In the genomic region with DNA sequence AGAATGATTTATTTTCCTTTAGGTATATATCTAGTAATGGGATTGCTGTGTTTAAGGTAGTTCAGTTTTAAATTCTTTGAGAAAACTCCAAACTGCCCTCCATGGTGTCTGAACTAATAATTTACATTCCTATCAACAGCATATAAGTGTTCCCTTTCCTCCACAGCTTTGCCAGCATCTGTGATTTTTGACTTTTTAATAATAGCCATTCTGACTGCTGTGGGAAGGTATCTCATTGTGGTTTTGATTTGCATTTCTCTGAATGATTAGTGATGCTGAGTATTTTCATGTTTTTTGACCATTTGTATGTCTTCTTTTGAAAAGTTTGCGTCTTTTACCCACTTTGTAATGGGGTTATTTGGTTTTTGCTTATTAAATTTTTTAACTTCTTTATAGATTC, we compare ENCODE assay signal across 29 cellular contexts.
"Had no signal": no experiment of that assay in that cellular context is flagged by ENCODE, and none has a peak within 500 bp of the region (broad histone marks: within the 10 kb centered on the region; RNA-seq: fewer than 3 reads in every experiment).

No MANE protein-coding gene starts in this region.

- H3K27me3 Mint-ChIP-seq: naive thymus-derived CD8-positive, alpha-beta T cell; natural killer cell treated with Interleukin-12 subunit alpha and Interleukin-12 subunit beta and Interleukin-15 and Interleukin-18, amount 100 ng/mL, for 72 hours; progenitor cell of endocrine pancreas; stimulated activated naive B cell treated with anti-CD40 and anti-IgM and Interleukin-4, amounts not matched to agents 10 μg/mL and 1 μg/mL and 100 μg/mL, for 72 hours; stimulated activated naive CD8-positive, alpha-beta T cell treated with anti-CD3 and anti-CD28 coated beads, Interleukin-15, Interleukin-2, amounts not matched to agents 100 ng/mL and 50 ng/mL, for 24 hours had no signal

- H3K27ac Mint-ChIP-seq: naive thymus-derived CD8-positive, alpha-beta T cell; natural killer cell treated with Interleukin-12 subunit alpha and Interleukin-12 subunit beta and Interleukin-15 and Interleukin-18, amount 100 ng/mL, for 72 hours; progenitor cell of endocrine pancreas; stimulated activated effector memory CD8-positive, alpha-beta T cell treated with anti-CD3 and anti-CD28 coated beads, Interleukin-12 subunit alpha, Interleukin-12 subunit beta, amount 100 ng/mL, for 72 hours; stimulated activated naive B cell treated with anti-CD40 and anti-IgM and Interleukin-4, amounts not matched to agents 10 μg/mL and 1 μg/mL and 100 μg/mL, for 72 hours; stimulated activated naive CD8-positive, alpha-beta T cell treated with anti-CD3 and anti-CD28 coated beads, Interleukin-15, Interleukin-2, amounts not matched to agents 100 ng/mL and 50 ng/mL, for 24 hours had no signal

- H3K9me3 Mint-ChIP-seq: naive thymus-derived CD8-positive, alpha-beta T cell; natural killer cell treated with Interleukin-12 subunit alpha and Interleukin-12 subunit beta and Interleukin-15 and Interleukin-18, amount 100 ng/mL, for 72 hours; stimulated activated effector memory CD8-positive, alpha-beta T cell treated with anti-CD3 and anti-CD28 coated beads, Interleukin-12 subunit alpha, Interleukin-12 subunit beta, amount 100 ng/mL, for 72 hours; stimulated activated naive B cell treated with anti-CD40 and anti-IgM and Interleukin-4, amounts not matched to agents 10 μg/mL and 1 μg/mL and 100 μg/mL, for 72 hours; stimulated activated naive CD8-positive, alpha-beta T cell treated with anti-CD3 and anti-CD28 coated beads, Interleukin-15, Interleukin-2, amounts not matched to agents 100 ng/mL and 50 ng/mL, for 24 hours had no signal

- H3K9ac ChIP-seq: parathyroid adenoma had no signal

- FAIRE-seq: urothelium cell line had no signal

- H3K36me3 Mint-ChIP-seq: naive thymus-derived CD8-positive, alpha-beta T cell; natural killer cell treated with Interleukin-12 subunit alpha and Interleukin-12 subunit beta and Interleukin-15 and Interleukin-18, amount 100 ng/mL, for 72 hours; stimulated activated effector memory CD8-positive, alpha-beta T cell treated with anti-CD3 and anti-CD28 coated beads, Interleukin-12 subunit alpha, Interleukin-12 subunit beta, amount 100 ng/mL, for 72 hours; stimulated activated naive B cell treated with anti-CD40 and anti-IgM and Interleukin-4, amounts not matched to agents 10 μg/mL and 1 μg/mL and 100 μg/mL, for 72 hours had no signal

- H3K4me3 Mint-ChIP-seq: naive thymus-derived CD8-positive, alpha-beta T cell; natural killer cell treated with Interleukin-12 subunit alpha and Interleukin-12 subunit beta and Interleukin-15 and Interleukin-18, amount 100 ng/mL, for 72 hours; stimulated activated effector memory CD8-positive, alpha-beta T cell treated with anti-CD3 and anti-CD28 coated beads, Interleukin-12 subunit alpha, Interleukin-12 subunit beta, amount 100 ng/mL, for 72 hours; stimulated activated naive B cell treated with anti-CD40 and anti-IgM and Interleukin-4, amounts not matched to agents 10 μg/mL and 1 μg/mL and 100 μg/mL, for 72 hours; stimulated activated naive CD8-positive, alpha-beta T cell treated with anti-CD3 and anti-CD28 coated beads, Interleukin-15, Interleukin-2, amounts not matched to agents 100 ng/mL and 50 ng/mL, for 24 hours had no signal

- H3K4me1 ChIP-seq: parathyroid adenoma, psoas muscle, right lobe of liver, stomach, thyroid gland, upper lobe of left lung had no signal

- H3K4me3 ChIP-seq: ovary, psoas muscle, right lobe of liver, sigmoid colon, stomach, thoracic aorta, thyroid gland, tibial nerve, upper lobe of left lung, vagina had no signal

- H2AFZ ChIP-seq: parathyroid adenoma had no signal

- H3K9me3 ChIP-seq: neutrophil, ovary, psoas muscle, right lobe of liver, sigmoid colon, stomach, thoracic aorta, thyroid gland, tibial nerve, upper lobe of left lung, vagina had no signal

- H3K79me2 ChIP-seq: parathyroid adenoma had no signal

- H3K36me3 ChIP-seq: neutrophil, ovary, right lobe of liver, sigmoid colon, stomach, thoracic aorta, thyroid gland, tibial nerve, upper lobe of left lung, vagina had no signal

- H3K4me1 Mint-ChIP-seq: naive thymus-derived CD8-positive, alpha-beta T cell; stimulated activated effector memory CD8-positive, alpha-beta T cell treated with anti-CD3 and anti-CD28 coated beads, Interleukin-12 subunit alpha, Interleukin-12 subunit beta, amount 100 ng/mL, for 72 hours had no signal

- H3K27me3 ChIP-seq: neutrophil, ovary, right lobe of liver, sigmoid colon, stomach, thyroid gland, tibial nerve, upper lobe of left lung, vagina had no signal

- DNase-seq: naive thymus-derived CD8-positive, alpha-beta T cell; nucleus accumbens; ovary; posterior cingulate gyrus; psoas muscle; right cardiac atrium; right lobe of liver; sigmoid colon; small intestine; stimulated activated CD4-positive, alpha-beta T cell treated with anti-CD3 and anti-CD28 coated beads, Interleukin-15, amount 100 ng/mL, for 24 hours; stimulated activated CD4-positive, alpha-beta T cell treated with anti-CD3 and anti-CD28 coated beads, Interleukin-2, amount 100 ng/mL, for 24 hours; stimulated activated CD4-positive, alpha-beta T cell treated with anti-CD3 and anti-CD28 coated beads, Interleukin-2, amount 100 ng/mL, for 48 hours; stimulated activated CD4-positive, alpha-beta T cell treated with anti-CD3 and anti-CD28 coated beads, Interleukin-4, amount 100 ng/mL, for 24 hours; stimulated activated naive B cell treated with anti-CD40 and anti-IgM and Interleukin-4, amounts not matched to agents 10 μg/mL and 1 μg/mL and 100 μg/mL, for 72 hours; stimulated activated naive CD4-positive, alpha-beta T cell treated with Interleukin-2 at 50 U/mL for 16 hours; stomach; thyroid gland; trophoblast cell; upper lobe of left lung had no signal

- H3K27ac ChIP-seq: neutrophil, ovary, parathyroid adenoma, psoas muscle, right lobe of liver, sigmoid colon, stomach, thoracic aorta, thyroid gland, tibial nerve, upper lobe of left lung, vagina had no signal

- ATAC-seq: naive thymus-derived CD8-positive, alpha-beta T cell; natural killer cell treated with Interleukin-12 subunit alpha and Interleukin-12 subunit beta and Interleukin-15 and Interleukin-18, amount 100 ng/mL, for 72 hours; psoas muscle; right cardiac atrium; right lobe of liver; stimulated activated effector memory CD8-positive, alpha-beta T cell treated with anti-CD3 and anti-CD28 coated beads, Interleukin-12 subunit alpha, Interleukin-12 subunit beta, amount 100 ng/mL, for 72 hours; stimulated activated naive B cell treated with anti-CD40 and anti-IgM and Interleukin-4, amounts not matched to agents 10 μg/mL and 1 μg/mL and 100 μg/mL, for 72 hours had no signal
